Comparison of ENCODE assay signal across 24 cellular contexts in the genomic region with DNA sequence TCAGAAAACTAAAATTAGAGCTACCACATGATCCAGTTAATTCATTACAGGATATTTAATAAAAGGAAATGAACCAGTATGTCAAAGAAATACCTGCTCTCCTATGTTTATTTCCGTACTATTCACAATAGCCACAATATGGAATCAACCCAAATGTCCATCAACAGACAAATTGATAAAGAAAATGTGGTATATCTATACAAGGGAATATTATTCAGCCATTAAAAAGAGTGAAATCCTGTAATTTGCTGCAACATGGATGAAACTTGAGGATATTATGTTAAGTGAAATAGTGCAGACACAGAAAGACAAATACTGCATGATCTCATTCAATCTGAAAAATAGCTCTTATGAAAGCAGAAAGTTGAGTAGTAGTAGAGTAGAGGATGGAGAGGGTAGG.
"Had no signal": no experiment of that assay in that cellular context is flagged by ENCODE, and none has a peak within 500 bp of the region (broad histone marks: within the 10 kb centered on the region; RNA-seq: fewer than 3 reads in every experiment).

No MANE protein-coding gene starts in this region.

- H3K36me3 ChIP-seq: colonic mucosa, esophagus muscularis mucosa, esophagus squamous epithelium, gastrocnemius medialis, gastroesophageal sphincter, heart left ventricle, heart right ventricle had no signal

- DNase-seq: colonic mucosa; cortex of kidney; dermis blood vessel endothelial cell; dorsolateral prefrontal cortex; effector CD4-positive, alpha-beta T cell; effector CD8-positive, alpha-beta T cell; effector memory CD4-positive, alpha-beta T cell; effector memory CD8-positive, alpha-beta T cell; endodermal cell; erythroblast; esophagus squamous epithelium; foreskin fibroblast; foreskin keratinocyte; foreskin melanocyte; gastrocnemius medialis; glutamatergic neuron; head of caudate nucleus; heart left ventricle; heart right ventricle had no signal

- ATAC-seq: effector memory CD8-positive, alpha-beta T cell; esophagus mucosa; foreskin keratinocyte; gastrocnemius medialis; gastroesophageal sphincter; heart left ventricle; heart right ventricle had no signal

- H3K4me1 ChIP-seq: colonic mucosa, esophagus muscularis mucosa, gastrocnemius medialis, gastroesophageal sphincter, heart left ventricle, heart right ventricle had no signal

- H3K4me3 ChIP-seq: colonic mucosa, coronary artery, dorsolateral prefrontal cortex, esophagus muscularis mucosa, esophagus squamous epithelium, gastrocnemius medialis, gastroesophageal sphincter, heart left ventricle, heart right ventricle had no signal

- H3K9me3 ChIP-seq: colonic mucosa, gastrocnemius medialis had no signal

- H3K27ac ChIP-seq: colonic mucosa, coronary artery, dorsolateral prefrontal cortex, epithelial cell of prostate, esophagus muscularis mucosa, esophagus squamous epithelium, foreskin keratinocyte, gastrocnemius medialis, gastroesophageal sphincter, heart left ventricle, heart right ventricle had no signal

- H3K27me3 ChIP-seq: colonic mucosa, dorsolateral prefrontal cortex, esophagus muscularis mucosa, esophagus squamous epithelium, foreskin keratinocyte, gastrocnemius medialis, gastroesophageal sphincter, heart left ventricle, heart right ventricle had no signal
